Comparison of ENCODE assay signal across 23 cellular contexts in genomic region chr9:124312290-124313265, GRCh38. TPM values are rescaled to one million over a fixed set of nuclear protein-coding genes. Genes with fewer than 3 reads are reported as not detected.
DNase-seq lines count a peak whose midpoint lies in the region; ATAC-seq, FAIRE-seq and TF ChIP-seq lines count a peak whose summit lies in the region.
"Had no signal": no experiment of that assay in that cellular context is flagged by ENCODE, and none has a peak within 500 bp of the region (broad histone marks: within the 10 kb centered on the region; RNA-seq: fewer than 3 reads in every experiment).

No MANE protein-coding gene starts in this region.

- no peak overlapping the region for H3K27ac ChIP-seq in keratinocyte (ENCODE audit: control insufficient read depth, insufficient read depth, low read length)
- H3K27ac ChIP-seq: heart left ventricle had no signal

- FAIRE-seq in bronchial epithelial cell (lab: Jason Lieb, UNC) (no peak), keratinocyte (lab: Jason Lieb, UNC) (no peak)
- FAIRE-seq: kidney had no signal

- H3K79me2 ChIP-seq in keratinocyte (ENCODE audit: control insufficient read depth, insufficient read depth, low read length): peaks cover 20% of the 10 kb centered on the region

- no peaks in the 10 kb centered on the region for H4K20me1 ChIP-seq in keratinocyte (ENCODE audit: control insufficient read depth, extremely low read depth, insufficient read depth, low read length)

- H3K36me3 Mint-ChIP-seq in activated naive CD4-positive, alpha-beta T cell treated with anti-CD3 and anti-CD28 coated beads, Interleukin-2, amount 10 ng/mL, durations not matched to agents 7 days and 5 days: no peaks in the 10 kb centered on the region
- H3K36me3 Mint-ChIP-seq: activated naive CD4-positive, alpha-beta T cell treated with anti-CD3 and anti-CD28 coated beads, Interleukin-2, amount 50 U/mL, for 24 hours; IgD-negative memory B cell had no signal

- H3K4me3 ChIP-seq in AG10803 (ENCODE audit: low read length): no peak overlapping the region
- H3K4me3 ChIP-seq in HFF-Myc (replicated peaks; ENCODE audit: low read depth, low read length): no peak overlapping the region
- H3K4me3 ChIP-seq in bronchial epithelial cell (ENCODE audit: low read depth, low read length): no peak overlapping the region
- H3K4me3 ChIP-seq in keratinocyte (ENCODE audit: control insufficient read depth in 2 of 3, extremely low read depth in 1 of 3, insufficient read depth in 2 of 3, low read depth in 1 of 3, low read length in 3 of 3): no peak overlapping the region
- H3K4me3 ChIP-seq: dorsolateral prefrontal cortex, heart left ventricle had no signal

- TF ChIP-seq CTCF in AG10803 (conservative IDR thresholded peaks at IDR 0.05; ENCODE audit: low read length): 0 out of 2 replicates have a peak, but pooled peaks have one; percentile 6
- peak; percentile 7 for TF ChIP-seq CTCF in HFF-Myc (IDR thresholded peaks at IDR 0.05; ENCODE audit: low read depth, low read length, missing control alignments)
- TF ChIP-seq CTCF in bronchial epithelial cell (IDR thresholded peaks at IDR 0.05; ENCODE audit: insufficient read depth, low read length, severe bottlenecking): peak; percentile 17
- peak in 2 of 3 experiments; percentile 4 to 12 for TF ChIP-seq CTCF in keratinocyte (optimal IDR thresholded peaks at IDR 0.05 in 1 of 3, IDR thresholded peaks at IDR 0.05 in 1 of 3, conservative IDR thresholded peaks at IDR 0.05 in 1 of 3; ENCODE audit: extremely low read depth in 1 of 3, insufficient read depth in 2 of 3, low read length in 3 of 3)

- H3K4me1 ChIP-seq in keratinocyte (ENCODE audit: control insufficient read depth, extremely low read depth, insufficient read depth, low read length): peaks cover 16% of the 10 kb centered on the region
- H3K4me1 ChIP-seq: heart left ventricle had no signal

- H3K9me1 ChIP-seq in keratinocyte (ENCODE audit: control insufficient read depth, extremely low read depth, insufficient read depth, low read length): no peaks in the 10 kb centered on the region

- DNase-seq in AG10803 (ENCODE audit: low read depth) (no peak), HFF-Myc (ENCODE audit: extremely low read depth, low read depth) (no peak), bronchial epithelial cell (ENCODE audit: low read depth) (no peak), keratinocyte (ENCODE audit: low read depth, low spot score) (no peak), NCI-H526 treated with DMSO at 0.1 percent for 48 hours (lab: John Stamatoyannopoulos, UW) (no peak)
- no peak for DNase-seq in activated naive CD4-positive, alpha-beta T cell treated with anti-CD3 and anti-CD28 coated beads, Interleukin-2, amount 10 ng/mL, durations not matched to agents 7 days and 5 days
- DNase-seq: activated CD4-positive, alpha-beta T cell treated with anti-CD3 and anti-CD28 coated beads, Interleukin-2, amount 50 U/mL, for 4 hours; CD4-positive, alpha-beta memory T cell; kidney; NCI-H2107; NCI-H774; retina; stimulated activated CD4-positive, alpha-beta T cell treated with anti-CD3 and anti-CD28 coated beads, Interleukin-15, amount 100 ng/mL, for 24 hours had no signal

- H2AFZ ChIP-seq in keratinocyte (ENCODE audit: control insufficient read depth, low read length): no peak overlapping the region

- no peak overlapping the region for H3K27ac Mint-ChIP-seq in activated naive CD4-positive, alpha-beta T cell treated with anti-CD3 and anti-CD28 coated beads, Interleukin-2, amount 10 ng/mL, durations not matched to agents 7 days and 5 days
- H3K27ac Mint-ChIP-seq: activated naive CD4-positive, alpha-beta T cell treated with anti-CD3 and anti-CD28 coated beads, Interleukin-2, amount 50 U/mL, for 24 hours; nephron; stimulated activated naive CD8-positive, alpha-beta T cell treated with anti-CD3 and anti-CD28 coated beads, Interleukin-15, Interleukin-2, amounts not matched to agents 100 ng/mL and 50 ng/mL, for 24 hours had no signal

- H3K4me2 ChIP-seq in keratinocyte (ENCODE audit: control insufficient read depth, extremely low read depth, insufficient read depth, low read depth, low read length): no peak overlapping the region

- H3K27me3 Mint-ChIP-seq in activated naive CD4-positive, alpha-beta T cell treated with anti-CD3 and anti-CD28 coated beads, Interleukin-2, amount 10 ng/mL, durations not matched to agents 7 days and 5 days: no peaks in the 10 kb centered on the region
- H3K27me3 Mint-ChIP-seq: activated naive CD4-positive, alpha-beta T cell treated with anti-CD3 and anti-CD28 coated beads, Interleukin-2, amount 50 U/mL, for 24 hours; CD4-positive, alpha-beta memory T cell; IgD-negative memory B cell; memory B cell; stimulated activated naive CD8-positive, alpha-beta T cell treated with anti-CD3 and anti-CD28 coated beads, Interleukin-15, Interleukin-2, amounts not matched to agents 100 ng/mL and 50 ng/mL, for 24 hours had no signal

- H3K9me3 Mint-ChIP-seq in activated naive CD4-positive, alpha-beta T cell treated with anti-CD3 and anti-CD28 coated beads, Interleukin-2, amount 10 ng/mL, durations not matched to agents 7 days and 5 days: no peaks in the 10 kb centered on the region
- H3K9me3 Mint-ChIP-seq: activated naive CD4-positive, alpha-beta T cell treated with anti-CD3 and anti-CD28 coated beads, Interleukin-2, amount 50 U/mL, for 24 hours; CD4-positive, alpha-beta memory T cell; IgD-negative memory B cell; memory B cell; nephron; stimulated activated naive CD8-positive, alpha-beta T cell treated with anti-CD3 and anti-CD28 coated beads, Interleukin-15, Interleukin-2, amounts not matched to agents 100 ng/mL and 50 ng/mL, for 24 hours had no signal

- H3K9me3 ChIP-seq in keratinocyte (ENCODE audit: control insufficient read depth, low read depth, low read length): no peaks in the 10 kb centered on the region
- H3K9me3 ChIP-seq: heart left ventricle had no signal

- no peak overlapping the region for H3K9ac ChIP-seq in keratinocyte (ENCODE audit: control insufficient read depth, extremely low read depth, insufficient read depth, low read length)

- ATAC-seq in GM18519 (IDR thresholded peaks at IDR 0.05; ENCODE audit: low FRiP score, unreplicated experiment): no peak
- ATAC-seq in HG02973 (IDR thresholded peaks at IDR 0.05; ENCODE audit: unreplicated experiment): no peak
- ATAC-seq: esophagus mucosa, heart left ventricle had no signal

- dilution Hi-C loops in keratinocyte (cut with MboI; ENCODE audit: extremely low pct_ligation_motif_present, low sequenced_read_pairs): loop anchor here (25.0 kb wide), 1 partner anchor 200 kb away; no protein-coding TSS in a partner anchor

- no peaks in the 10 kb centered on the region for H3K27me3 ChIP-seq in bronchial epithelial cell (ENCODE audit: control insufficient read depth, insufficient read depth, low read length)
- no peaks in the 10 kb centered on the region for H3K27me3 ChIP-seq in keratinocyte (ENCODE audit: control insufficient read depth, extremely low read depth, insufficient read depth, low read length)
- H3K27me3 ChIP-seq: dorsolateral prefrontal cortex, heart left ventricle had no signal

- H3K4me1 Mint-ChIP-seq in activated naive CD4-positive, alpha-beta T cell treated with anti-CD3 and anti-CD28 coated beads, Interleukin-2, amount 10 ng/mL, durations not matched to agents 7 days and 5 days: no peaks in the 10 kb centered on the region
- H3K4me1 Mint-ChIP-seq: activated naive CD4-positive, alpha-beta T cell treated with anti-CD3 and anti-CD28 coated beads, Interleukin-2, amount 50 U/mL, for 24 hours; CD4-positive, alpha-beta memory T cell; nephron had no signal

- H3K36me3 ChIP-seq in bronchial epithelial cell (ENCODE audit: control insufficient read depth, insufficient read depth, low read length) (peaks cover 23% of the 10 kb centered on the region), keratinocyte (ENCODE audit: control insufficient read depth in 2 of 2, extremely low read depth in 1 of 2, insufficient read depth in 2 of 2, low read length in 2 of 2) (peaks cover 21 to 43% of the 10 kb centered on the region in 2 experiments)

- no peak overlapping the region for H3K4me3 Mint-ChIP-seq in activated naive CD4-positive, alpha-beta T cell treated with anti-CD3 and anti-CD28 coated beads, Interleukin-2, amount 10 ng/mL, durations not matched to agents 7 days and 5 days
- H3K4me3 Mint-ChIP-seq: activated naive CD4-positive, alpha-beta T cell treated with anti-CD3 and anti-CD28 coated beads, Interleukin-2, amount 50 U/mL, for 24 hours; CD4-positive, alpha-beta memory T cell; memory B cell; nephron; stimulated activated naive CD8-positive, alpha-beta T cell treated with anti-CD3 and anti-CD28 coated beads, Interleukin-15, Interleukin-2, amounts not matched to agents 100 ng/mL and 50 ng/mL, for 24 hours had no signal

- CTCF ChIA-PET in activated naive CD4-positive, alpha-beta T cell treated with anti-CD3 and anti-CD28 coated beads, Interleukin-2, amount 10 ng/mL, durations not matched to agents 7 days and 5 days (lab: Charles Lee): interaction anchor here (1.2 to 1.8 kb wide), 4 partner anchors 15 to 186 kb away, joined by 3 to 10 read pairs (median 3); no protein-coding TSS in a partner anchor

RNA-seq across cellular contexts. Expression of gene NEK6, which starts 54.8 kb away (rescaled TPM):
- 8.4 and 14.7 TPM in 2 replicates for total RNA-seq in bronchial epithelial cell
- polyA plus RNA-seq in keratinocyte: 43.5 to 62.3 TPM (median 56.4 TPM) in 3 replicates
- 23.6 TPM for polyA plus RNA-seq in keratinocyte (2011; ENCODE audit: low read depth)
- polyA plus RNA-seq in keratinocyte (2011; cell fraction: cytosol; rRNA removed): 44.1 and 60.2 TPM in 2 replicates
- 39.8 and 44.0 TPM in 2 replicates for polyA plus RNA-seq in keratinocyte (2011; cell fraction: nucleus; rRNA removed)
- 12.1 and 37.2 TPM in 2 replicates for polyA plus RNA-seq in keratinocyte (2012; ENCODE audit: low replicate concordance)
- polyA minus RNA-seq in keratinocyte: 74.9 to 81.9 TPM (median 80.8 TPM) in 3 replicates
- polyA minus RNA-seq in keratinocyte (2011; cell fraction: cytosol; rRNA and poly(A)+ RNA removed): 36.8 TPM
- polyA minus RNA-seq in keratinocyte (2011; cell fraction: nucleus; rRNA and poly(A)+ RNA removed): 15.7 and 27.1 TPM in 2 replicates
